24 cellular contexts compared by ENCODE assay signal in genomic region chr14:30737916-30738315, GRCh38.
"Had no signal": no experiment of that assay in that cellular context is flagged by ENCODE, and none has a peak within 500 bp of the region (broad histone marks: within the 10 kb centered on the region; RNA-seq: fewer than 3 reads in every experiment).

No MANE protein-coding gene starts in this region.

- H3K4me1 ChIP-seq: esophagus squamous epithelium, lower lobe of right lung, parathyroid adenoma, prostate gland, sigmoid colon, thyroid gland, vagina had no signal

- H3K27ac Mint-ChIP-seq: stimulated activated effector memory CD8-positive, alpha-beta T cell treated with anti-CD3 and anti-CD28 coated beads, Interleukin-12 subunit alpha, Interleukin-12 subunit beta, amount 100 ng/mL, for 72 hours had no signal

- H3K9ac ChIP-seq: parathyroid adenoma had no signal

- H3K9me3 ChIP-seq: esophagus squamous epithelium, lower lobe of right lung, prostate gland, sigmoid colon, stomach, thyroid gland, vagina had no signal

- DNase-seq: dermis blood vessel endothelial cell; effector memory CD4-positive, alpha-beta T cell; erythroblast; esophagus squamous epithelium; immature natural killer cell; islet precursor cell; kidney glomerular epithelial cell; left colon; left ventricle myocardium superior; lower lobe of right lung; naive thymus-derived CD4-positive, alpha-beta T cell; right cardiac atrium; sigmoid colon; stimulated activated CD4-positive, alpha-beta T cell treated with anti-CD3 and anti-CD28 coated beads, Interleukin-2, amount 100 ng/mL, for 24 hours; stimulated activated CD4-positive, alpha-beta T cell treated with anti-CD3 and anti-CD28 coated beads, Interleukin-4, amount 100 ng/mL, for 24 hours; stimulated activated naive CD4-positive, alpha-beta T cell treated with Interleukin-2 at 50 U/mL for 16 hours; stomach; thyroid gland; trophoblast cell had no signal

- H3K4me3 ChIP-seq: coronary artery, esophagus squamous epithelium, lower lobe of right lung, prostate gland, sigmoid colon, stomach, thyroid gland, vagina had no signal

- H3K27me3 ChIP-seq: esophagus squamous epithelium, sigmoid colon, stomach, thyroid gland, vagina had no signal

- ATAC-seq: left colon; left ventricle myocardium superior; lower lobe of right lung; naive thymus-derived CD4-positive, alpha-beta T cell; right cardiac atrium; stimulated activated effector memory CD8-positive, alpha-beta T cell treated with anti-CD3 and anti-CD28 coated beads, Interleukin-12 subunit alpha, Interleukin-12 subunit beta, amount 100 ng/mL, for 72 hours had no signal

- H3K4me1 Mint-ChIP-seq: immature natural killer cell; naive thymus-derived CD4-positive, alpha-beta T cell; stimulated activated effector memory CD8-positive, alpha-beta T cell treated with anti-CD3 and anti-CD28 coated beads, Interleukin-12 subunit alpha, Interleukin-12 subunit beta, amount 100 ng/mL, for 72 hours had no signal

- H3K36me3 ChIP-seq: prostate gland had no signal

- H3K9me3 Mint-ChIP-seq: immature natural killer cell; stimulated activated effector memory CD8-positive, alpha-beta T cell treated with anti-CD3 and anti-CD28 coated beads, Interleukin-12 subunit alpha, Interleukin-12 subunit beta, amount 100 ng/mL, for 72 hours had no signal

- H3K4me3 Mint-ChIP-seq: immature natural killer cell; naive thymus-derived CD4-positive, alpha-beta T cell; stimulated activated effector memory CD8-positive, alpha-beta T cell treated with anti-CD3 and anti-CD28 coated beads, Interleukin-12 subunit alpha, Interleukin-12 subunit beta, amount 100 ng/mL, for 72 hours had no signal

- H3K27ac ChIP-seq: coronary artery, esophagus squamous epithelium, lower lobe of right lung, parathyroid adenoma, prostate gland, sigmoid colon, stomach, thyroid gland, vagina had no signal
